In the genomic region with DNA sequence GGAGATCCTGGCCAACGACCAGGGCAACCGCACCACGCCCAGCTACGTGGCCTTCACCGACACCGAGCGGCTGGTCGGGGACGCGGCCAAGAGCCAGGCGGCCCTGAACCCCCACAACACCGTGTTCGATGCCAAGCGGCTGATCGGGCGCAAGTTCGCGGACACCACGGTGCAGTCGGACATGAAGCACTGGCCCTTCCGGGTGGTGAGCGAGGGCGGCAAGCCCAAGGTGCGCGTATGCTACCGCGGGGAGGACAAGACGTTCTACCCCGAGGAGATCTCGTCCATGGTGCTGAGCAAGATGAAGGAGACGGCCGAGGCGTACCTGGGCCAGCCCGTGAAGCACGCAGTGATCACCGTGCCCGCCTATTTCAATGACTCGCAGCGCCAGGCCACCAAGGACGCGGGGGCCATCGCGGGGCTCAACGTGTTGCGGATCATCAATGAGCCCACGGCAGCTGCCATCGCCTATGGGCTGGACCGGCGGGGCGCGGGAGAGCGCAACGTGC, we compare ENCODE assay signal across 11 cellular contexts. TPM values are rescaled to one million over a fixed set of nuclear protein-coding genes. Genes with fewer than 3 reads are reported as not detected.
DNase-seq lines count a peak whose midpoint lies in the region; ATAC-seq and TF ChIP-seq lines count a peak whose summit lies in the region.
"Not testable (repeated sequence)": the region's sequence is repeated elsewhere in the genome, so short reads cannot be mapped to it uniquely, and the experiment has no call there.
"Had no signal": no experiment of that assay in that cellular context is flagged by ENCODE, and none has a peak within 500 bp of the region (broad histone marks: within the 10 kb centered on the region; RNA-seq: fewer than 3 reads in every experiment).

No MANE protein-coding gene starts in this region.

- not testable (repeated sequence) for H3K9ac ChIP-seq in H9 (ENCODE audit: extremely low read depth, insufficient read length, low read length)
- H3K9ac ChIP-seq in KMS-11, result peak overlapping the region; percentile 83; the same call in 1 of the 2 replicates

- H3K36me3 ChIP-seq in KMS-11 (ENCODE audit: insufficient read depth); ectodermal cell (ENCODE audit: control insufficient read depth, insufficient read depth, low read length); urinary bladder (ENCODE audit: insufficient read depth): not testable (repeated sequence)

- not testable (repeated sequence) for H3K14ac ChIP-seq in H9 (ENCODE audit: insufficient read depth, low read length)

- H2BK15ac ChIP-seq in H9 (ENCODE audit: low read depth, low read length), result not testable (repeated sequence)

- no CpG with 5 or more reads among the region's 53 CpGs for WGBS in H9 (ENCODE audit: extremely low coverage, insufficient read length, low lambda C conversion rate)
- WGBS in ectodermal cell, 2 experiments, result 7 to 10% methylated on average over 37 to 40 of the region's 53 CpGs
- WGBS in urinary bladder, result 2% methylated on average over 41 of the region's 53 CpGs

- H3K27me3 Mint-ChIP-seq in H9 (ENCODE audit: low read depth), result peaks cover 71% of the 10 kb centered on the region
- H3K27me3 Mint-ChIP-seq in activated T-cell treated with anti-CD3 and anti-CD28 coated beads, Interleukin-2, amount 50 U/mL, for 4 hours (ENCODE audit: low read depth), result not testable (repeated sequence)
- peaks cover 14 to 24% (median 17%) of the 10 kb centered on the region in 3 donors for H3K27me3 Mint-ChIP-seq in immature natural killer cell (ENCODE audit: low read depth in 3 of 3)
- peaks cover 60% of the 10 kb centered on the region for H3K27me3 Mint-ChIP-seq in progenitor cell of endocrine pancreas

- H3K4ac ChIP-seq in H9 (ENCODE audit: low read depth, low read length), result not testable (repeated sequence)

- not testable (repeated sequence) for H2AFZ ChIP-seq in H9 (ENCODE audit: low read length)
- H2AFZ ChIP-seq in KMS-11 (ENCODE audit: low read depth), result peak overlapping the region; percentile 98; the same call in 1 of the 2 replicates

- not testable (repeated sequence) for H3K23ac ChIP-seq in H9 (ENCODE audit: insufficient read length, low read depth, low read length)

- H4K8ac ChIP-seq in H9 (replicated peaks; ENCODE audit: insufficient read length, low read depth, low read length), result not testable (repeated sequence)

- not testable (repeated sequence) for H2AK5ac ChIP-seq in H9 (ENCODE audit: insufficient read length, low read length)

- not testable (repeated sequence) for H3K79me1 ChIP-seq in H9 (ENCODE audit: insufficient read depth, low read depth, low read length, poor library complexity, severe bottlenecking)

- H4K91ac ChIP-seq in H9 (ENCODE audit: insufficient read length, low read depth, low read length), result not testable (repeated sequence)

- not testable (repeated sequence) for H3K79me2 ChIP-seq in H9 (ENCODE audit: insufficient read depth, low read length); KMS-11 (ENCODE audit: insufficient read depth, low read depth)

- not testable (repeated sequence) for H3K27ac Mint-ChIP-seq in H9
- H3K27ac Mint-ChIP-seq in immature natural killer cell (peak overlapping the region in 5 of 6 donors; percentile 51 to 87 (median 62)), progenitor cell of endocrine pancreas (peak overlapping the region; percentile 29)

- not testable (repeated sequence) for H3T11ph ChIP-seq in H9 (ENCODE audit: low read length)

- not testable (repeated sequence) for DNase-seq in H9; progenitor cell of endocrine pancreas (ENCODE audit: low spot score, unreplicated experiment)
- peak; percentile 10 for DNase-seq in activated T-cell treated with anti-CD3 and anti-CD28 coated beads, Interleukin-2, amount 50 U/mL, for 4 hours
- DNase-seq in immature natural killer cell, result peak; percentile 35 to 43 (median 37)

- H3K18ac ChIP-seq in H9 (ENCODE audit: insufficient read length, low read depth, low read length), result not testable (repeated sequence)

- not testable (repeated sequence) for H3K4me3 ChIP-seq in KMS-11 (IDR thresholded peaks at IDR 0.05; ENCODE audit: insufficient read depth, low read depth, low read length)
- H3K4me3 ChIP-seq in ectodermal cell (ENCODE audit: insufficient read depth, low read depth, low read length) (peak overlapping the region; percentile 83), urinary bladder (ENCODE audit: low read depth, low read length) (peak overlapping the region; percentile 34)

- not testable (repeated sequence) for TF ChIP-seq CTCF in H9 (conservative IDR thresholded peaks at IDR 0.05); KMS-11 (conservative IDR thresholded peaks at IDR 0.05; ENCODE audit: low read depth, low read length); progenitor cell of endocrine pancreas (IDR thresholded peaks at IDR 0.05; ENCODE audit: unreplicated experiment)

- peak; percentile 28 for ATAC-seq in GM18498 (IDR thresholded peaks at IDR 0.05; ENCODE audit: unreplicated experiment)
- peak; percentile 27 to 28 for ATAC-seq in activated T-cell treated with anti-CD3 and anti-CD28 coated beads, Interleukin-2, amount 50 U/mL, for 4 hours

- H2BK12ac ChIP-seq in H9 (ENCODE audit: insufficient read length, low read depth, low read length), result not testable (repeated sequence)

- H3K27ac ChIP-seq in H9 (ENCODE audit: insufficient read length, low read depth, low read length); ectodermal cell (ENCODE audit: insufficient read depth, low read depth, low read length, poor library complexity, severe bottlenecking); urinary bladder (ENCODE audit: low read depth): not testable (repeated sequence)
- H3K27ac ChIP-seq in KMS-11, result peak overlapping the region; percentile 36; the same call in 1 of the 2 replicates

- not testable (repeated sequence) for H3K27me3 ChIP-seq in H9 (ENCODE audit: insufficient read depth, low read length); KMS-11 (ENCODE audit: insufficient read depth, low read depth)
- H3K27me3 ChIP-seq in ectodermal cell (ENCODE audit: control insufficient read depth, insufficient read depth, low read length, poor library complexity, severe bottlenecking), result peaks cover 48% of the 10 kb centered on the region

- H2BK20ac ChIP-seq in H9 (ENCODE audit: low read depth, low read length, poor library complexity, severe bottlenecking), result not testable (repeated sequence)

- not testable (repeated sequence) for H4K20me1 ChIP-seq in H9 (ENCODE audit: control insufficient read depth, insufficient read depth, insufficient read length); KMS-11 (ENCODE audit: insufficient read depth)

- not testable (repeated sequence) for H3K4me1 Mint-ChIP-seq in H9; activated T-cell treated with anti-CD3 and anti-CD28 coated beads, Interleukin-2, amount 50 U/mL, for 4 hours (ENCODE audit: low read depth); progenitor cell of endocrine pancreas (ENCODE audit: low read depth)
- H3K4me1 Mint-ChIP-seq in immature natural killer cell, result peaks cover 22 to 37% of the 10 kb centered on the region in 2 donors

- H3K9me3 Mint-ChIP-seq in H9, result peaks cover 12 to 16% of the 10 kb centered on the region in 2 experiments; a peak in 4 of 5 replicates
- H3K9me3 Mint-ChIP-seq in activated T-cell treated with anti-CD3 and anti-CD28 coated beads, Interleukin-2, amount 50 U/mL, for 4 hours; immature natural killer cell; progenitor cell of endocrine pancreas (ENCODE audit: low read depth): not testable (repeated sequence)

- H3K9me3 ChIP-seq in H9 (ENCODE audit: control insufficient read depth, low read depth, low read length); ectodermal cell (ENCODE audit: control insufficient read depth, low read length): not testable (repeated sequence)

- H3K4me1 ChIP-seq in H9 (ENCODE audit: insufficient read depth, low read length); KMS-11 (ENCODE audit: low read depth, poor library complexity, severe bottlenecking); ectodermal cell (ENCODE audit: control insufficient read depth, insufficient read depth, low read length); urinary bladder (ENCODE audit: insufficient read depth): not testable (repeated sequence)

- H3K23me2 ChIP-seq in H9 (ENCODE audit: insufficient read length, low read depth, low read length, poor library complexity, severe bottlenecking), result not testable (repeated sequence)

- not testable (repeated sequence) for H2BK120ac ChIP-seq in H9 (ENCODE audit: low read depth, low read length, poor library complexity, severe bottlenecking)

- H3K56ac ChIP-seq in H9 (ENCODE audit: insufficient read length, low read depth, low read length), result not testable (repeated sequence)

- not testable (repeated sequence) for H2BK5ac ChIP-seq in H9 (ENCODE audit: insufficient read length, low read length)

- H3K4me2 ChIP-seq in H9 (ENCODE audit: insufficient read depth, insufficient read length, low read length) (peak overlapping the region; percentile 43), KMS-11 (peak overlapping the region; percentile 55)

- H3K4me3 Mint-ChIP-seq in H9 (peak overlapping the region; percentile 81 to 92), immature natural killer cell (peak overlapping the region; percentile 84 to 92 (median 89)), progenitor cell of endocrine pancreas (ENCODE audit: low read depth) (peak overlapping the region; percentile 85)
- H3K4me3 Mint-ChIP-seq in activated T-cell treated with anti-CD3 and anti-CD28 coated beads, Interleukin-2, amount 50 U/mL, for 4 hours, result peak overlapping the region; percentile 84

- H4K5ac ChIP-seq in H9 (ENCODE audit: insufficient read length, low read depth, low read length), result not testable (repeated sequence)

- not testable (repeated sequence) for H3K36me3 Mint-ChIP-seq in H9 (ENCODE audit: insufficient read depth in 1 of 3, low read depth in 3 of 3); activated T-cell treated with anti-CD3 and anti-CD28 coated beads, Interleukin-2, amount 50 U/mL, for 4 hours (ENCODE audit: insufficient read depth); immature natural killer cell; progenitor cell of endocrine pancreas (ENCODE audit: insufficient read depth)

RNA-seq across cellular contexts. Expression of a gene that starts 0.5 kb away (rescaled TPM):
- total RNA-seq in H9 (2021) (not detected in 2 replicates), progenitor cell of endocrine pancreas (0.16 TPM in 1 of 2 replicates, not detected in the other), urinary bladder (1.2 TPM)
- 1 to 10 TPM in 2 of 3 donors, under 1 TPM in 1; 0.82 to 3.8 (median 1.9) TPM for total RNA-seq in activated T-cell treated with anti-CD3 and anti-CD28 coated beads, Interleukin-2, amount 50 U/mL, for 4 hours
- polyA plus RNA-seq in ectodermal cell (2013, experiment 1 of 4), result not detected
- not detected for polyA plus RNA-seq in ectodermal cell (2013, experiment 2 of 4)
- polyA plus RNA-seq in ectodermal cell (2013, experiment 3 of 4), result not detected
- not detected for polyA plus RNA-seq in ectodermal cell (2013, experiment 4 of 4)
- polyA plus RNA-seq in immature natural killer cell (1 to 10 TPM in 2 of 3 donors, under 1 TPM in 1; 0.61 to 8.8 (median 6.9) TPM), urinary bladder (5.6 TPM)

RNA-seq across cellular contexts. Expression of a gene that starts 19.5 kb away (rescaled TPM):
- 0.55 TPM in 1 of 2 replicates, not detected in the other for total RNA-seq in H9 (2021)
- under 1 TPM; 0.29 to 0.86 (median 0.38) TPM for total RNA-seq in activated T-cell treated with anti-CD3 and anti-CD28 coated beads, Interleukin-2, amount 50 U/mL, for 4 hours
- not detected for polyA plus RNA-seq in ectodermal cell (2013, experiment 1 of 4)
- polyA plus RNA-seq in ectodermal cell (2013, experiment 2 of 4), result 0.07 TPM
- polyA plus RNA-seq in ectodermal cell (2013, experiment 3 of 4), result 0.75 TPM
- not detected for polyA plus RNA-seq in ectodermal cell (2013, experiment 4 of 4)
- 1 to 10 TPM in 2 of 3 donors, under 1 TPM in 1; 0.71 to 5.2 (median 2.1) TPM for polyA plus RNA-seq in immature natural killer cell
- 0.40 TPM in 1 of 2 replicates, not detected in the other for total RNA-seq in progenitor cell of endocrine pancreas
- 37.9 TPM for total RNA-seq in urinary bladder
- polyA plus RNA-seq in urinary bladder, result 27.7 TPM

RNA-seq across cellular contexts. Expression of a gene that starts 24.8 kb away (rescaled TPM):
- not detected in 2 replicates for total RNA-seq in H9 (2021)
- total RNA-seq in activated T-cell treated with anti-CD3 and anti-CD28 coated beads, Interleukin-2, amount 50 U/mL, for 4 hours, result under 1 TPM; 0.40 to 0.87 (median 0.61) TPM
- polyA plus RNA-seq in ectodermal cell (2013, experiment 1 of 4), result not detected
- not detected for polyA plus RNA-seq in ectodermal cell (2013, experiment 2 of 4)
- polyA plus RNA-seq in ectodermal cell (2013, experiment 3 of 4), result not detected
- not detected for polyA plus RNA-seq in ectodermal cell (2013, experiment 4 of 4)
- polyA plus RNA-seq in immature natural killer cell, result 1,000 to 10,000 TPM in 2 of 3 donors, 100 to 1,000 TPM in 1; 491 to 1,637 (median 1,471) TPM
- total RNA-seq in progenitor cell of endocrine pancreas, result not detected in 2 replicates
- total RNA-seq in urinary bladder, result 4.5 TPM
- polyA plus RNA-seq in urinary bladder, result 29.0 TPM
- total RNA-seq: dermis microvascular lymphatic vessel endothelial cell, G401, H4 had no signal

Comparison
In these comparisons a context has a peak if more than half of its experiments do, and no peak if none do; other contexts are left out.
1. RNA of a gene that starts 19.5 kb away (total RNA-seq): 37.9 TPM in urinary bladder (single experiment); 0.55 TPM in H9, 0.29 to 0.86 TPM in activated T-cell treated with anti-CD3 and anti-CD28 coated beads, Interleukin-2, amount 50 U/mL, for 4 hours and 0.40 TPM in progenitor cell of endocrine pancreas; every median in the first group is over 10 times any median in the second.
2. Peak in every context shown above with its lines, with median percentiles within 50 percentile points of each other: H3K4me3 Mint-ChIP-seq.